7 cellular contexts compared by ENCODE assay signal in genomic region chr19:56314018-56314583, GRCh38. TPM values are rescaled to one million over a fixed set of nuclear protein-coding genes. Genes with fewer than 3 reads are reported as not detected.
DNase-seq lines count a peak whose midpoint lies in the region; ATAC-seq and TF ChIP-seq lines count a peak whose summit lies in the region.

No MANE protein-coding gene starts in this region.

- H3K4me1 ChIP-seq in left ventricle myocardium inferior, result peaks cover 37% of the 10 kb centered on the region

- no peaks in the 10 kb centered on the region for H3K9me3 ChIP-seq in left ventricle myocardium inferior (replicated peaks)

- H3K4me3 ChIP-seq in WI38 (ENCODE audit: low read depth, low read length) (peak overlapping the region; percentile 71), left ventricle myocardium inferior (peak overlapping the region; percentile 75), skeletal muscle cell (ENCODE audit: low read depth, low read length) (peak overlapping the region; percentile 82)

- ATAC-seq in GM18511 (IDR thresholded peaks at IDR 0.05; ENCODE audit: unreplicated experiment) (peak; percentile 13), HG03342 (IDR thresholded peaks at IDR 0.05; ENCODE audit: unreplicated experiment) (peak; percentile 6)

- peaks cover 13% of the 10 kb centered on the region for H3K36me3 ChIP-seq in left ventricle myocardium inferior

- no peaks in the 10 kb centered on the region for H3K27me3 ChIP-seq in left ventricle myocardium inferior (ENCODE audit: low read depth)

- DNase-seq in left ventricle myocardium inferior (no peak), skeletal muscle cell (ENCODE audit: low read depth) (no peak), CD1c-positive myeloid dendritic cell (ENCODE audit: extremely low spot score) (no peak)
- no peak for DNase-seq in activated CD4-positive, CD25-positive, alpha-beta regulatory T cell treated with anti-CD3 and anti-CD28 coated beads, Interleukin-2, amount 50 U/mL, for 72 hours

- peak overlapping the region; percentile 99 for H3K27ac ChIP-seq in left ventricle myocardium inferior (replicated peaks)

- TF ChIP-seq CTCF in WI38 (IDR thresholded peaks at IDR 0.05; ENCODE audit: low read depth, low read length) (no peak), left ventricle myocardium inferior (IDR thresholded peaks at IDR 0.05; ENCODE audit: borderline replicate concordance) (no peak)

- intact Hi-C loops in left ventricle myocardium inferior (cut with micrococcal nuclease), result no loop called here

RNA-seq across cellular contexts. Expression of gene ZSCAN5A, which starts 0.5 kb away (rescaled TPM):
- 16.7 TPM for total RNA-seq in left ventricle myocardium inferior

RNA-seq across cellular contexts. Expression of gene EDDM13, which starts 41.6 kb away (rescaled TPM):
- 0.55 TPM for total RNA-seq in left ventricle myocardium inferior
